ENCODE assay signal across 8 cellular contexts in genomic region chr1:25675729-25676476, GRCh38. TPM values are rescaled to one million over a fixed set of nuclear protein-coding genes. Genes with fewer than 3 reads are reported as not detected.
DNase-seq lines count a peak whose midpoint lies in the region; ATAC-seq lines count a peak whose summit lies in the region.

No MANE protein-coding gene starts in this region.

- no peak overlapping the region for H3K27ac ChIP-seq in right cardiac atrium (ENCODE audit: low read length)

- ATAC-seq in GM19438 (IDR thresholded peaks at IDR 0.05; ENCODE audit: low read depth, unreplicated experiment) (peak; percentile 97), HG03354 (IDR thresholded peaks at IDR 0.05; ENCODE audit: poor library complexity, severe bottlenecking, unreplicated experiment) (peak; percentile 96), right cardiac atrium (no peak)

- no peaks in the 10 kb centered on the region for H3K9me3 ChIP-seq in right cardiac atrium (ENCODE audit: control insufficient read depth, low read length)

- no peak overlapping the region for H3K4me3 ChIP-seq in right cardiac atrium (ENCODE audit: low read length)

- intact Hi-C loops in right cardiac atrium (cut with DNase I), result no loop called here

- 83% methylated on average over 11 of the region's 11 CpGs for WGBS in right cardiac atrium

- peak; percentile 70 for DNase-seq in activated CD8-positive, alpha-beta memory T cell treated with anti-CD3 and anti-CD28 coated beads, Interleukin-2, amount 50 U/mL, for 4 hours
- DNase-seq in stimulated activated CD4-positive, alpha-beta T cell treated with anti-CD3 and anti-CD28 coated beads, Interleukin-2, amount 100 ng/mL, for 4 hours (ENCODE audit: low read depth), result peak; percentile 69
- no peak for DNase-seq in NCI-H2171 treated with DMSO at 0.1 percent for 48 hours (lab: John Stamatoyannopoulos, UW)
- DNase-seq in right cardiac atrium, result no peak
- DNase-seq in NCI-H187 treated with DMSO at 0.1 percent for 48 hours (lab: John Stamatoyannopoulos, UW), result no peak
- no peak for DNase-seq in NCI-H1105 treated with DMSO at 0.1 percent for 48 hours (lab: John Stamatoyannopoulos, UW)

- no peaks in the 10 kb centered on the region for H3K27me3 ChIP-seq in right cardiac atrium (ENCODE audit: control insufficient read depth, insufficient read depth)

- H3K4me1 ChIP-seq in right cardiac atrium (ENCODE audit: control insufficient read depth, insufficient read depth, low read length), result peaks cover 8% of the 10 kb centered on the region

RNA-seq across cellular contexts. Expression of gene MAN1C1, which starts 59.3 kb away (rescaled TPM):
- total RNA-seq in right cardiac atrium, result 10 to 100 TPM; 10.6 to 15.7 (median 12.8) TPM
- polyA plus RNA-seq in right cardiac atrium, result 9.1 TPM

Comparison
In these comparisons a context has a peak if more than half of its experiments do, and no peak if none do; other contexts are left out.
1. ATAC-seq: peak in GM19438 (single experiment) and HG03354 (single experiment); none in right cardiac atrium (0 of 2).
2. DNase-seq: peak in activated CD8-positive, alpha-beta memory T cell treated with anti-CD3 and anti-CD28 coated beads, Interleukin-2, amount 50 U/mL, for 4 hours (single experiment) and stimulated activated CD4-positive, alpha-beta T cell treated with anti-CD3 and anti-CD28 coated beads, Interleukin-2, amount 100 ng/mL, for 4 hours (single experiment); none in NCI-H2171 treated with DMSO at 0.1 percent for 48 hours (single experiment), right cardiac atrium (0 of 3), NCI-H187 treated with DMSO at 0.1 percent for 48 hours (single experiment) and NCI-H1105 treated with DMSO at 0.1 percent for 48 hours (single experiment).